Comparison of ENCODE assay signal across 9 cellular contexts in genomic region chr7:129435414-129435829, GRCh38. TPM values are rescaled to one million over a fixed set of nuclear protein-coding genes. Genes with fewer than 3 reads are reported as not detected.
DNase-seq lines count a peak whose midpoint lies in the region; ATAC-seq and TF ChIP-seq lines count a peak whose summit lies in the region.
"Had no signal": no experiment of that assay in that cellular context is flagged by ENCODE, and none has a peak within 500 bp of the region (broad histone marks: within the 10 kb centered on the region; RNA-seq: fewer than 3 reads in every experiment).

No MANE protein-coding gene starts in this region.

- no peaks in the 10 kb centered on the region for H3K9me3 Mint-ChIP-seq in H9
- H3K9me3 Mint-ChIP-seq in activated naive CD8-positive, alpha-beta T cell (ENCODE audit: low read depth), result no peaks in the 10 kb centered on the region

- H2BK5ac ChIP-seq in H9 (ENCODE audit: insufficient read length, low read length), result no peak overlapping the region

- no peak for TF ChIP-seq CTCF in A673 (conservative IDR thresholded peaks at IDR 0.05; ENCODE audit: low read depth, low read length)
- no peak for TF ChIP-seq CTCF in H9 (conservative IDR thresholded peaks at IDR 0.05)

- H3K4me1 Mint-ChIP-seq in H9, result peaks cover 26 to 31% of the 10 kb centered on the region in 2 experiments
- peaks cover 38% of the 10 kb centered on the region for H3K4me1 Mint-ChIP-seq in activated naive CD8-positive, alpha-beta T cell (ENCODE audit: low read depth)

- H2BK120ac ChIP-seq in H9 (ENCODE audit: low read depth, low read length, poor library complexity, severe bottlenecking), result no peak overlapping the region

- intact Hi-C loops in A673 (cut with micrococcal nuclease; ENCODE audit: unreplicated experiment) (no loop called here), posterior cingulate gyrus (cut with DNase I) (no loop called here)

- H3K18ac ChIP-seq in H9 (ENCODE audit: insufficient read length, low read depth, low read length), result no peak overlapping the region

- no peak overlapping the region for H4K91ac ChIP-seq in H9 (ENCODE audit: insufficient read length, low read depth, low read length)

- ATAC-seq in GM18498 (IDR thresholded peaks at IDR 0.05; ENCODE audit: unreplicated experiment), result no peak

- no peaks in the 10 kb centered on the region for H3K27me3 ChIP-seq in A673 (replicated peaks; ENCODE audit: insufficient read depth, low read depth, low read length, poor library complexity)
- no peaks in the 10 kb centered on the region; the same call in 1 of the 2 replicates for H3K27me3 ChIP-seq in H9 (ENCODE audit: insufficient read depth, low read length)
- H3K27me3 ChIP-seq in iPS-20b (ENCODE audit: insufficient read depth, low read length), result peaks cover 39% of the 10 kb centered on the region

- H3K4me3 Mint-ChIP-seq in H9, result peak overlapping the region; percentile 86 to 95
- peak overlapping the region; percentile 93 for H3K4me3 Mint-ChIP-seq in activated naive CD8-positive, alpha-beta T cell

- H2BK12ac ChIP-seq in H9 (ENCODE audit: insufficient read length, low read depth, low read length), result no peak overlapping the region

- no TSS peak for BruUV-seq in A673 (replicated peaks; lab: Mats Ljungman, UMichigan)

- no peak overlapping the region for H4K8ac ChIP-seq in H9 (replicated peaks; ENCODE audit: insufficient read length, low read depth, low read length)

- no peaks in the 10 kb centered on the region for H3K79me1 ChIP-seq in H9 (ENCODE audit: insufficient read depth, low read depth, low read length, poor library complexity, severe bottlenecking)

- peaks cover 32% of the 10 kb centered on the region for H3K27me3 Mint-ChIP-seq in H9 (ENCODE audit: low read depth)
- H3K27me3 Mint-ChIP-seq in activated naive CD8-positive, alpha-beta T cell, result peaks cover 23% of the 10 kb centered on the region

- no peaks in the 10 kb centered on the region for H3K79me2 ChIP-seq in H9 (ENCODE audit: insufficient read depth, low read length)

- no peak overlapping the region; a peak in 1 of 7 replicates for H3K27ac Mint-ChIP-seq in H9
- H3K27ac Mint-ChIP-seq in activated naive CD8-positive, alpha-beta T cell, result peak overlapping the region; percentile 72

- H3K9ac ChIP-seq in H9 (ENCODE audit: extremely low read depth, insufficient read length, low read length), result no peak overlapping the region
- peak overlapping the region; percentile 78; the same call in 1 of the 2 replicates for H3K9ac ChIP-seq in iPS-20b (ENCODE audit: low read depth, low read length)

- H3K4me1 ChIP-seq in A673 (ENCODE audit: insufficient read depth, low read length, poor library complexity, severe bottlenecking) (peaks cover 16% of the 10 kb centered on the region), H9 (ENCODE audit: insufficient read depth, low read length) (0 out of 2 replicates have a peak, but pooled peaks cover 4% of the 10 kb centered on the region), iPS-20b (ENCODE audit: insufficient read depth, low read length) (peaks cover 9% of the 10 kb centered on the region)

- no peak overlapping the region for H4K5ac ChIP-seq in H9 (ENCODE audit: insufficient read length, low read depth, low read length)

- H2AK5ac ChIP-seq in H9 (ENCODE audit: insufficient read length, low read length), result no peak overlapping the region

- WGBS in H9 (ENCODE audit: extremely low coverage, insufficient read length, low lambda C conversion rate), result no CpG with 5 or more reads among the region's 2 CpGs

- no peak overlapping the region for H2BK20ac ChIP-seq in H9 (ENCODE audit: low read depth, low read length, poor library complexity, severe bottlenecking)

- POLR2A ChIA-PET in A673 (lab: Charles Lee; ENCODE audit: low non-redundant PET), result no interaction called here

- H3K23me2 ChIP-seq in H9 (ENCODE audit: insufficient read length, low read depth, low read length, poor library complexity, severe bottlenecking), result peaks cover 17% of the 10 kb centered on the region

- H3K4me3 ChIP-seq in A673 (ENCODE audit: low read depth, low read length, poor library complexity, severe bottlenecking), result peak overlapping the region; percentile 80
- H3K4me3 ChIP-seq in iPS-20b (ENCODE audit: low read length), result peak overlapping the region; percentile 85

- no peak overlapping the region for H3T11ph ChIP-seq in H9 (ENCODE audit: low read length)

- CTCF ChIA-PET in A673 (lab: Charles Lee), result interaction anchor here (1.1 kb wide), 1 partner anchor 68 kb away, joined by 4 read pairs; no protein-coding TSS in a partner anchor

- no peaks in the 10 kb centered on the region for H4K20me1 ChIP-seq in H9 (ENCODE audit: control insufficient read depth, insufficient read depth, insufficient read length)

- no peak overlapping the region for H2AFZ ChIP-seq in H9 (ENCODE audit: low read length)

- H3K14ac ChIP-seq in H9 (ENCODE audit: insufficient read depth, low read length), result no peak overlapping the region

- H2BK15ac ChIP-seq in H9 (ENCODE audit: low read depth, low read length), result no peak overlapping the region

- H3K36me3 ChIP-seq in A673 (ENCODE audit: insufficient read depth, low read length, poor library complexity, severe bottlenecking) (no peaks in the 10 kb centered on the region), iPS-20b (ENCODE audit: insufficient read depth, low read depth, low read length) (peaks cover 7% of the 10 kb centered on the region)

- H3K4me2 ChIP-seq in H9 (ENCODE audit: insufficient read depth, insufficient read length, low read length), result peak overlapping the region; percentile 75

- no peak overlapping the region for H3K56ac ChIP-seq in H9 (ENCODE audit: insufficient read length, low read depth, low read length)

- DNase-seq in A673 (ENCODE audit: low spot score), result no peak
- no peak for DNase-seq in H9
- no peak for DNase-seq in NOMO-1 treated with DMSO at 0.1 percent for 48 hours (lab: John Stamatoyannopoulos, UW; ENCODE audit: unreplicated experiment)
- no peak for DNase-seq in posterior cingulate gyrus
- no peak for DNase-seq in effector CD8-positive, alpha-beta T cell (lab: John Stamatoyannopoulos, UW)
- DNase-seq: KG1 had no signal

- H3K9me3 ChIP-seq in A673 (ENCODE audit: low read depth, low read length, poor library complexity, severe bottlenecking), result no peaks in the 10 kb centered on the region
- no peaks in the 10 kb centered on the region for H3K9me3 ChIP-seq in H9 (ENCODE audit: control insufficient read depth, low read depth, low read length)
- H3K9me3 ChIP-seq in iPS-20b (ENCODE audit: insufficient read depth, low read depth, low read length), result no peaks in the 10 kb centered on the region

- H3K27ac ChIP-seq in A673 (ENCODE audit: low read depth, low read length, poor library complexity, severe bottlenecking), result no peak overlapping the region
- H3K27ac ChIP-seq in H9 (ENCODE audit: insufficient read length, low read depth, low read length), result no peak overlapping the region
- H3K27ac ChIP-seq in iPS-20b (ENCODE audit: low read length), result no peak overlapping the region

- peaks cover 0 to 4% (median 2%) of the 10 kb centered on the region in 3 experiments; a peak in 2 of 7 replicates for H3K36me3 Mint-ChIP-seq in H9 (ENCODE audit: insufficient read depth in 1 of 3, low read depth in 3 of 3)
- H3K36me3 Mint-ChIP-seq in activated naive CD8-positive, alpha-beta T cell, result peaks cover 6% of the 10 kb centered on the region

- H3K23ac ChIP-seq in H9 (ENCODE audit: insufficient read length, low read depth, low read length), result no peak overlapping the region

- no peak overlapping the region for H3K4ac ChIP-seq in H9 (ENCODE audit: low read depth, low read length)

RNA-seq across cellular contexts. Expression of gene STRIP2, which starts 1.2 kb away (rescaled TPM):
- total RNA-seq in A673 (2021) (9.1 and 10.7 TPM in 2 replicates), H9 (2021) (8.1 and 9.9 TPM in 2 replicates)
